In genomic region chr20:49674383-49675352, GRCh38 we compare ENCODE assay signal across 9 cellular contexts. TPM values are rescaled to one million over a fixed set of nuclear protein-coding genes. Genes with fewer than 3 reads are reported as not detected.
A peak's percentile ranks its signal among the peaks of the same experiment; 100 is the strongest.
DNase-seq lines count a peak whose midpoint lies in the region; ATAC-seq, FAIRE-seq and TF ChIP-seq lines count a peak whose summit lies in the region.
"Had no signal": no experiment of that assay in that cellular context is flagged by ENCODE, and none has a peak within 500 bp of the region (broad histone marks: within the 10 kb centered on the region; RNA-seq: fewer than 3 reads in every experiment).

No MANE protein-coding gene starts in this region.

- FAIRE-seq in small intestine (lab: Jason Lieb, UNC): no peak

- H3K4me3 ChIP-seq in small intestine (ENCODE audit: low read depth in 1 of 2, low read length in 2 of 2) (peak overlapping the region in 1 of 2 donors; percentile 31), uterus (no peak overlapping the region)
- H3K4me3 ChIP-seq: thoracic aorta had no signal

- H3K9me3 ChIP-seq in small intestine (ENCODE audit: control insufficient read depth, low read depth) (no peaks in the 10 kb centered on the region), uterus (no peaks in the 10 kb centered on the region)
- H3K9me3 ChIP-seq: thoracic aorta had no signal

- H3K4me1 ChIP-seq in small intestine (ENCODE audit: control insufficient read depth in 2 of 2, insufficient read depth in 1 of 2, low read depth in 1 of 2, low read length in 1 of 2) (peaks cover 20 to 49% of the 10 kb centered on the region in 2 donors), uterus (peaks cover 0 to 13% of the 10 kb centered on the region in 2 donors)

- H3K27ac ChIP-seq in small intestine (ENCODE audit: low read depth in 1 of 2, low read length in 1 of 2) (peak overlapping the region; percentile 82 to 94), uterus (no peak overlapping the region)
- H3K27ac ChIP-seq: thoracic aorta had no signal

- intact Hi-C loops in uterus (cut with DNase I; ENCODE audit: low total_unique reads): no loop called here

- H3K36me3 ChIP-seq in small intestine (ENCODE audit: control insufficient read depth in 2 of 2, insufficient read depth in 2 of 2, low read length in 2 of 2): no peaks in the 10 kb centered on the region
- no peaks in the 10 kb centered on the region for H3K36me3 ChIP-seq in uterus
- H3K36me3 ChIP-seq: thoracic aorta had no signal

- no peak for TF ChIP-seq POLR2A in uterus (IDR thresholded peaks at IDR 0.05)

- 18 to 62% (median 51%) methylated on average over 10 of the region's 10 CpGs for WGBS in small intestine, 3 donors

- DNase-seq in HCEC 1CT: peak; percentile 51
- DNase-seq in iPS-NIHi11 (ENCODE audit: low spot score): peak; percentile 48
- peak; percentile 98 for DNase-seq in small intestine
- DNase-seq in uterus: no peak
- no peak for DNase-seq in activated CD4-positive, alpha-beta T cell treated with anti-CD3 and anti-CD28 coated beads, Interleukin-2, amount 50 U/mL, for 48 hours

- peak; percentile 61; the same call in 2 of the 3 replicates for ATAC-seq in SK-N-SH treated with all-trans-retinoic acid at 6 μM for 48 hours
- ATAC-seq in HG02798 (IDR thresholded peaks at IDR 0.05; ENCODE audit: poor library complexity, unreplicated experiment): no peak
- no peak for ATAC-seq in GM21723 (IDR thresholded peaks at IDR 0.05; ENCODE audit: unreplicated experiment)

- no peak for TF ChIP-seq CTCF in uterus (IDR thresholded peaks at IDR 0.05)

- no peaks in the 10 kb centered on the region for H3K27me3 ChIP-seq in small intestine (ENCODE audit: control insufficient read depth in 2 of 2, insufficient read depth in 2 of 2, low read length in 2 of 2)
- no peaks in the 10 kb centered on the region for H3K27me3 ChIP-seq in uterus

TF ChIP-seq in SK-N-SH treated with all-trans-retinoic acid at 6 μM for 48 hours, 23 proteins besides CTCF, POLR2A, EP300 and RAD21:
- TF ChIP-seq RARB (CRISPR knock-in tag; IDR thresholded peaks at IDR 0.05) (no peak), POU6F1 (CRISPR knock-in tag; IDR thresholded peaks at IDR 0.05; ENCODE audit: borderline replicate concordance, low read depth) (no peak), TSHZ2 (CRISPR knock-in tag; IDR thresholded peaks at IDR 0.05) (no peak), PATZ1 (CRISPR knock-in tag; IDR thresholded peaks at IDR 0.05; ENCODE audit: borderline replicate concordance) (no peak), ZC3H10 (CRISPR knock-in tag; IDR thresholded peaks at IDR 0.05) (no peak), CREB5 (CRISPR knock-in tag; IDR thresholded peaks at IDR 0.05; ENCODE audit: low read depth) (no peak), ZFP3 (CRISPR knock-in tag; IDR thresholded peaks at IDR 0.05) (no peak), ZNF8 (CRISPR knock-in tag; IDR thresholded peaks at IDR 0.05) (no peak), ZFP30 (CRISPR knock-in tag; IDR thresholded peaks at IDR 0.05) (no peak), OSR1 (CRISPR knock-in tag; IDR thresholded peaks at IDR 0.05) (no peak), CSRNP3 (CRISPR knock-in tag; IDR thresholded peaks at IDR 0.05) (no peak), ISL1 (CRISPR knock-in tag; IDR thresholded peaks at IDR 0.05) (no peak), SNAI2 (CRISPR knock-in tag; IDR thresholded peaks at IDR 0.05) (no peak)

RNA-seq across cellular contexts. Expression of gene B4GALT5, which starts 39.0 kb away (rescaled TPM):
- polyA plus RNA-seq in small intestine: 10 to 100 TPM; 11.9 to 24.8 (median 16.2) TPM
- total RNA-seq in uterus: 10 to 100 TPM; 13.5 to 59.0 (median 25.0) TPM

Comparison
In these comparisons a context has a peak if more than half of its experiments do, and no peak if none do; other contexts are left out.
1. DNase-seq: peak in HCEC 1CT (single experiment), iPS-NIHi11 (single experiment) and small intestine (single experiment); none in uterus (0 of 2) and activated CD4-positive, alpha-beta T cell treated with anti-CD3 and anti-CD28 coated beads, Interleukin-2, amount 50 U/mL, for 48 hours (0 of 2).
2. H3K27ac ChIP-seq: peak in small intestine (2 of 2); none in uterus (0 of 2).